In genomic region chr20:32639284-32639683, GRCh38 we compare ENCODE assay signal across 30 cellular contexts. TPM values are rescaled to one million over a fixed set of nuclear protein-coding genes. Genes with fewer than 3 reads are reported as not detected.
"Had no signal": no experiment of that assay in that cellular context is flagged by ENCODE, and none has a peak within 500 bp of the region (broad histone marks: within the 10 kb centered on the region; RNA-seq: fewer than 3 reads in every experiment).

No MANE protein-coding gene starts in this region.

- H3K27me3 ChIP-seq: colonic mucosa had no signal

- FAIRE-seq: astrocyte, endometrium, endothelial cell of umbilical vein, frontal cortex had no signal

- H3K4me1 ChIP-seq: colonic mucosa had no signal

- DNase-seq: activated CD4-positive, alpha-beta memory T cell treated with anti-CD3 and anti-CD28 coated beads for 36 hours; activated CD4-positive, alpha-beta T cell treated with anti-CD3 and anti-CD28 coated beads for 36 hours; activated CD4-positive, alpha-beta T cell treated with anti-CD3 and anti-CD28 coated beads, Interleukin-2, amount 10 ng/mL, durations not matched to agents 24 days and 14 days; activated CD4-positive, CD25-positive, alpha-beta regulatory T cell; activated CD4-positive, CD25-positive, alpha-beta regulatory T cell treated with anti-CD3 and anti-CD28 coated beads, Interleukin-2, amount 50 U/mL, for 72 hours; activated CD8-positive, alpha-beta memory T cell treated with anti-CD3 and anti-CD28 coated beads, Interleukin-2, amount 10 ng/mL, durations not matched to agents 7 days and 5 days; activated CD8-positive, alpha-beta memory T cell treated with anti-CD3 and anti-CD28 coated beads, Interleukin-2, amount 50 U/mL, for 4 hours; activated CD8-positive, alpha-beta T cell treated with anti-CD3 and anti-CD28 coated beads, Interleukin-2, amount 10 ng/mL, durations not matched to agents 7 days and 5 days; activated gamma-delta T cell; activated naive CD4-positive, alpha-beta T cell; activated naive CD4-positive, alpha-beta T cell treated with anti-CD3 and anti-CD28 coated beads, Interleukin-2, amount 10 ng/mL, durations not matched to agents 7 days and 5 days; activated T-cell treated with anti-CD3 and anti-CD28 coated beads, Interleukin-2, amount 50 U/mL, for 1 hour; activated T-cell treated with anti-CD3 and anti-CD28 coated beads, Interleukin-2, amount 50 U/mL, for 72 hours; amniotic stem cell; colonic mucosa; effector CD8-positive, alpha-beta T cell; foreskin fibroblast; T-helper 1 cell; T-helper 17 cell; T1000; WERI-Rb-1 had no signal

- H3K9me3 ChIP-seq: colonic mucosa had no signal

- H3K4me3 ChIP-seq: colonic mucosa had no signal

- ATAC-seq: activated CD4-positive, alpha-beta T cell treated with anti-CD3 and anti-CD28 coated beads for 36 hours; activated CD8-positive, alpha-beta memory T cell treated with anti-CD3 and anti-CD28 coated beads, Interleukin-2, amount 10 ng/mL, durations not matched to agents 7 days and 5 days; activated CD8-positive, alpha-beta T cell treated with anti-CD3 and anti-CD28 coated beads, Interleukin-2, amount 10 ng/mL, durations not matched to agents 7 days and 5 days; activated naive CD4-positive, alpha-beta T cell treated with anti-CD3 and anti-CD28 coated beads, Interleukin-2, amount 50 U/mL, for 72 hours; activated T-cell treated with anti-CD3 and anti-CD28 coated beads, Interleukin-2, amount 50 U/mL, for 72 hours; T-helper 17 cell had no signal

- H3K36me3 ChIP-seq: colonic mucosa, WERI-Rb-1 had no signal

- H3K27ac ChIP-seq: colonic mucosa, WERI-Rb-1 had no signal

RNA-seq across cellular contexts. Expression of gene C20orf203, which starts 34.5 kb away (rescaled TPM):
- total RNA-seq: activated CD4-positive, alpha-beta T cell treated with anti-CD3 and anti-CD28 coated beads for 36 hours; activated CD8-positive, alpha-beta memory T cell treated with anti-CD3 and anti-CD28 coated beads for 36 hours; astrocyte; colonic mucosa; dermis microvascular lymphatic vessel endothelial cell; endothelial cell of umbilical vein; epithelial cell of proximal tubule; esophagus mucosa had no signal
- polyA plus RNA-seq: endothelial cell of umbilical vein had no signal
